28 cellular contexts compared by ENCODE assay signal in genomic region chr12:12123209-12123608, GRCh38. TPM values are rescaled to one million over a fixed set of nuclear protein-coding genes. Genes with fewer than 3 reads are reported as not detected.
"Had no signal": no experiment of that assay in that cellular context is flagged by ENCODE, and none has a peak within 500 bp of the region (broad histone marks: within the 10 kb centered on the region; RNA-seq: fewer than 3 reads in every experiment).

No MANE protein-coding gene starts in this region.

- H3K4me3 ChIP-seq: MG63 had no signal

- ATAC-seq: activated CD8-positive, alpha-beta memory T cell treated with anti-CD3 and anti-CD28 coated beads, Interleukin-2, amount 10 ng/mL, durations not matched to agents 7 days and 5 days; activated naive CD4-positive, alpha-beta T cell treated with anti-CD3 and anti-CD28 coated beads, Interleukin-2, amount 50 U/mL, for 72 hours; activated naive CD8-positive, alpha-beta T cell treated with anti-CD3 and anti-CD28 coated beads, Interleukin-2, amount 50 U/mL, for 24 hours; activated T-cell treated with anti-CD3 and anti-CD28 coated beads, Interleukin-2, amount 50 U/mL, for 4 hours; T-cell had no signal

- H3K9me3 ChIP-seq: MG63 had no signal

- H3K27me3 ChIP-seq: MG63 had no signal

- DNase-seq: activated B cell treated with CpG ODN at 0.5 μM for 24 hours; activated CD4-positive, alpha-beta T cell treated with anti-CD3 and anti-CD28 coated beads for 1 hour; activated CD4-positive, alpha-beta T cell treated with anti-CD3 and anti-CD28 coated beads, Interleukin-2, amount 10 ng/mL, durations not matched to agents 24 days and 14 days; activated CD4-positive, alpha-beta T cell treated with anti-CD3 and anti-CD28 coated beads, Interleukin-2, amount 50 U/mL, for 48 hours; activated CD8-positive, alpha-beta memory T cell treated with anti-CD3 and anti-CD28 coated beads, Interleukin-2, amount 10 ng/mL, durations not matched to agents 7 days and 5 days; activated effector memory CD4-positive, alpha-beta T cell treated with anti-CD3 and anti-CD28 coated beads, Interleukin-2, amount 50 U/mL, for 16 hours; activated naive CD4-positive, alpha-beta T cell treated with Interleukin-2 at 50 U/mL for 16 hours; activated naive CD8-positive, alpha-beta T cell treated with anti-CD3 and anti-CD28 coated beads, Interleukin-2, amount 50 U/mL, for 24 hours; activated T-cell treated with anti-CD3 and anti-CD28 coated beads, Interleukin-2, amount 50 U/mL, for 4 hours; amygdala; MG63; MV-4-11; NCI-H1092 treated with DMSO at 0.1 percent for 48 hours; NCI-H1417 treated with DMSO at 0.1 percent for 48 hours; NCI-H1694; NCI-H2029; NCI-H2107; NCI-H2171 treated with DMSO at 0.1 percent for 48 hours; NCI-H510A treated with DMSO at 0.1 percent for 48 hours; NCI-H69; NK-92 treated with Interleukin-12 subunit alpha and Interleukin-12 subunit beta, amount 100 ng/mL, for 24 hours; SIG-M5; T-cell; T-helper 2 cell; T1000 had no signal

RNA-seq across cellular contexts. Expression of gene BCL2L14, which starts 52.5 kb away (rescaled TPM):
- total RNA-seq: activated B cell treated with CpG ODN at 0.5 μM for 24 hours, cardiac septum, RPMI7951 had no signal
